Comparison of ENCODE assay signal across 14 cellular contexts in genomic region chr6:6742535-6742934, GRCh38.
DNase-seq lines count a peak whose midpoint lies in the region; ATAC-seq and TF ChIP-seq lines count a peak whose summit lies in the region.
"Had no signal": no experiment of that assay in that cellular context is flagged by ENCODE, and none has a peak within 500 bp of the region (broad histone marks: within the 10 kb centered on the region; RNA-seq: fewer than 3 reads in every experiment).

No MANE protein-coding gene starts in this region.

- TF ChIP-seq CTCF in GM23338 (conservative IDR thresholded peaks at IDR 0.05; ENCODE audit: low read depth in 2 of 2) (no peak), WERI-Rb-1 (IDR thresholded peaks at IDR 0.05; ENCODE audit: low read depth, low read length) (no peak)

- H3K27ac ChIP-seq in GM23338 (ENCODE audit: low read depth) (no peak overlapping the region), WERI-Rb-1 (peak overlapping the region; percentile 54)
- H3K27ac ChIP-seq: A549, C4-2B, HL-60 had no signal

- no peaks in the 10 kb centered on the region for H3K27me3 ChIP-seq in GM23338 (ENCODE audit: insufficient read depth)
- H3K27me3 ChIP-seq in H7 (ENCODE audit: control insufficient read depth, insufficient read depth, low read length): no peaks in the 10 kb centered on the region
- H3K27me3 ChIP-seq in WERI-Rb-1 (ENCODE audit: insufficient read depth, low read depth, severe bottlenecking): no peaks in the 10 kb centered on the region
- H3K27me3 ChIP-seq: BE2C had no signal

- DNase-seq in GM23338 (ENCODE audit: low spot score) (no peak), H7 (peak; percentile 49), WERI-Rb-1 (peak; percentile 91), retina (peak; percentile 14), NCI-H1048 (lab: John Stamatoyannopoulos, UW) (no peak), NCI-H187 treated with DMSO at 0.1 percent for 48 hours (lab: John Stamatoyannopoulos, UW) (no peak)
- DNase-seq: BE2C; CD4-positive, alpha-beta memory T cell; DND-41; GF-D8 had no signal

- H3K4me1 ChIP-seq in GM23338 (ENCODE audit: insufficient read depth): peaks cover 11% of the 10 kb centered on the region; the same call in 1 of the 2 replicates
- H3K4me1 ChIP-seq: A549 had no signal

- peak; percentile 58 for ATAC-seq in GM23338
- ATAC-seq: A549, HCT116 had no signal

- H3K36me3 ChIP-seq in GM23338 (ENCODE audit: insufficient read depth) (no peaks in the 10 kb centered on the region), H7 (replicated peaks; ENCODE audit: control insufficient read depth, insufficient read depth, low read length) (no peaks in the 10 kb centered on the region), WERI-Rb-1 (no peaks in the 10 kb centered on the region)
- H3K36me3 ChIP-seq: BE2C had no signal

- peaks cover 6% of the 10 kb centered on the region for H3K9me3 Mint-ChIP-seq in GM23338

- no peaks in the 10 kb centered on the region for H3K79me2 ChIP-seq in GM23338 (replicated peaks; ENCODE audit: insufficient read depth)

- H3K27ac Mint-ChIP-seq in GM23338: no peak overlapping the region
- H3K27ac Mint-ChIP-seq: CD4-positive, alpha-beta memory T cell had no signal

- H4K20me1 ChIP-seq in GM23338 (replicated peaks; ENCODE audit: insufficient read depth): no peaks in the 10 kb centered on the region

- H3K9me2 ChIP-seq in GM23338 (ENCODE audit: insufficient read depth): no peaks in the 10 kb centered on the region

- H3K9me3 ChIP-seq in WERI-Rb-1 (ENCODE audit: severe bottlenecking): peaks cover 3% of the 10 kb centered on the region
- H3K9me3 ChIP-seq: A549, BE2C had no signal

- H3K4me3 Mint-ChIP-seq in GM23338: no peak overlapping the region
- H3K4me3 Mint-ChIP-seq: CD4-positive, alpha-beta memory T cell had no signal

- H3K36me3 Mint-ChIP-seq in GM23338 (ENCODE audit: low read depth): no peaks in the 10 kb centered on the region
- H3K36me3 Mint-ChIP-seq: CD4-positive, alpha-beta memory T cell had no signal

- no peak overlapping the region for H2AFZ ChIP-seq in GM23338

- H3F3A ChIP-seq in GM23338 (replicated peaks; ENCODE audit: low read depth): no peaks in the 10 kb centered on the region

- peaks cover 6% of the 10 kb centered on the region for H3K27me3 Mint-ChIP-seq in GM23338 (ENCODE audit: insufficient read depth, low read depth, poor library complexity)

- H3K4me2 ChIP-seq in GM23338: no peak overlapping the region
- H3K4me2 ChIP-seq: A549 had no signal

- H3K4me1 Mint-ChIP-seq in GM23338: peaks cover 14% of the 10 kb centered on the region
- H3K4me1 Mint-ChIP-seq: CD4-positive, alpha-beta memory T cell had no signal

- H3K4me3 ChIP-seq in GM23338 (no peak overlapping the region), H7 (ENCODE audit: insufficient read depth, low read depth, low read length) (no peak overlapping the region), WERI-Rb-1 (ENCODE audit: low read depth, low read length) (no peak overlapping the region)
- H3K4me3 ChIP-seq: A549 had no signal

TF ChIP-seq in GM23338, 12 proteins besides CTCF, POLR2A, EP300 and RAD21 (continues in another document):
- TF ChIP-seq CREB1 (CRISPR knock-in tag; IDR thresholded peaks at IDR 0.05; ENCODE audit: low read depth) (no peak), EZH2phosphoT487 (IDR thresholded peaks at IDR 0.05; ENCODE audit: unreplicated experiment) (no peak), ETS1 (IDR thresholded peaks at IDR 0.05) (no peak), JUNB (IDR thresholded peaks at IDR 0.05; ENCODE audit: unreplicated experiment) (no peak), ZNF331 (CRISPR knock-in tag; IDR thresholded peaks at IDR 0.05; ENCODE audit: low read depth) (no peak), STAT1 (IDR thresholded peaks at IDR 0.05; ENCODE audit: unreplicated experiment) (no peak), ZNF114 (CRISPR knock-in tag; IDR thresholded peaks at IDR 0.05) (no peak), EZH2 (IDR thresholded peaks at IDR 0.05; ENCODE audit: low read depth, unreplicated experiment) (no peak), NANOG (IDR thresholded peaks at IDR 0.05; ENCODE audit: borderline replicate concordance) (no peak), POLR2AphosphoS5 (IDR thresholded peaks at IDR 0.05; ENCODE audit: low read depth) (no peak)
- TF ChIP-seq, protein P1, sequence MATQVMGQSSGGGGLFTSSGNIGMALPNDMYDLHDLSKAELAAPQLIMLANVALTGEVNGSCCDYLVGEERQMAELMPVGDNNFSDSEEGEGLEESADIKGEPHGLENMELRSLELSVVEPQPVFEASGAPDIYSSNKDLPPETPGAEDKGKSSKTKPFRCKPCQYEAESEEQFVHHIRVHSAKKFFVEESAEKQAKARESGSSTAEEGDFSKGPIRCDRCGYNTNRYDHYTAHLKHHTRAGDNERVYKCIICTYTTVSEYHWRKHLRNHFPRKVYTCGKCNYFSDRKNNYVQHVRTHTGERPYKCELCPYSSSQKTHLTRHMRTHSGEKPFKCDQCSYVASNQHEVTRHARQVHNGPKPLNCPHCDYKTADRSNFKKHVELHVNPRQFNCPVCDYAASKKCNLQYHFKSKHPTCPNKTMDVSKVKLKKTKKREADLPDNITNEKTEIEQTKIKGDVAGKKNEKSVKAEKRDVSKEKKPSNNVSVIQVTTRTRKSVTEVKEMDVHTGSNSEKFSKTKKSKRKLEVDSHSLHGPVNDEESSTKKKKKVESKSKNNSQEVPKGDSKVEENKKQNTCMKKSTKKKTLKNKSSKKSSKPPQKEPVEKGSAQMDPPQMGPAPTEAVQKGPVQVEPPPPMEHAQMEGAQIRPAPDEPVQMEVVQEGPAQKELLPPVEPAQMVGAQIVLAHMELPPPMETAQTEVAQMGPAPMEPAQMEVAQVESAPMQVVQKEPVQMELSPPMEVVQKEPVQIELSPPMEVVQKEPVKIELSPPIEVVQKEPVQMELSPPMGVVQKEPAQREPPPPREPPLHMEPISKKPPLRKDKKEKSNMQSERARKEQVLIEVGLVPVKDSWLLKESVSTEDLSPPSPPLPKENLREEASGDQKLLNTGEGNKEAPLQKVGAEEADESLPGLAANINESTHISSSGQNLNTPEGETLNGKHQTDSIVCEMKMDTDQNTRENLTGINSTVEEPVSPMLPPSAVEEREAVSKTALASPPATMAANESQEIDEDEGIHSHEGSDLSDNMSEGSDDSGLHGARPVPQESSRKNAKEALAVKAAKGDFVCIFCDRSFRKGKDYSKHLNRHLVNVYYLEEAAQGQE (IDR thresholded peaks at IDR 0.05; ENCODE audit: unreplicated experiment): no peak

Comparison
In these comparisons a context has a peak if more than half of its experiments do, and no peak if none do; other contexts are left out.
1. DNase-seq: peak in H7 (single experiment), WERI-Rb-1 (single experiment) and retina (single experiment); none in GM23338 (single experiment), NCI-H1048 (single experiment) and NCI-H187 treated with DMSO at 0.1 percent for 48 hours (single experiment).